In the genomic region with DNA sequence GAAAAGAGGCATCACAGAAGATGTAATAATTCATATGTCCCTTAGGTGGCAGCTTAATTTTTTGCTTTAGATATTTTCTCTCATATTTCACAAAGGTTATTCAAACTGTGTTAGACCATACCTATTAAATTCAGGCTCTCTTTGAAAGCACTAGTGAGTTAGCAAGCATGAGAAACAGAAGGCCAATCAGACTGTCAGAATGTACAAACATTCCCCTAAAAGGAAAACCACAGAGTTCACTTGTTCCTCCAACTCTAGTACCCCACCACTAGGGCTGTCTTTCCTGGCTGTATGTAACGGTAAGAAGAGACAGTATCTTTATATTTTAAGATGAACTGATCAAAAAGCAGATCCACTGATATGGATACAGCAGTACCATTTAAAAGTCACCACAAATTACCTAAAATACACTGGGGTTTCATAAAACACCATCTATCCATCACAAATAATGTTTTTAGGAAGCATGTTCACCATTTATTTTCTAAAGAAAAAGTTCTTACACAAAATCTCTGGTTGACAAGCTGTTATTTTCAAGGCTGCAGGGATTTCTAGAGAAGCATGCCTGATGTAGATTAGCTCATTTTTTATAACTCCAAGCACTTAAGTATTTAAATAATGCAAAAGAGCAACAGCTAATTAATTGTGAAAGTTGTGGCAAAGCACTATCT, we compare ENCODE assay signal across 8 cellular contexts. TPM values are rescaled to one million over a fixed set of nuclear protein-coding genes. Genes with fewer than 3 reads are reported as not detected.
DNase-seq lines count a peak whose midpoint lies in the region; ATAC-seq and TF ChIP-seq lines count a peak whose summit lies in the region.

No MANE protein-coding gene starts in this region.

- H3K36me3 Mint-ChIP-seq in GM23338 (ENCODE audit: low read depth), result peaks cover 20% of the 10 kb centered on the region
- H3K36me3 Mint-ChIP-seq in T-cell, result peaks cover 19% of the 10 kb centered on the region
- peaks cover 15% of the 10 kb centered on the region for H3K36me3 Mint-ChIP-seq in endothelial cell (ENCODE audit: low read depth, unreplicated experiment)
- H3K36me3 Mint-ChIP-seq in naive thymus-derived CD8-positive, alpha-beta T cell, result peaks cover 5 to 34% (median 9%) of the 10 kb centered on the region in 3 donors

- H3K79me2 ChIP-seq in GM23338 (replicated peaks; ENCODE audit: insufficient read depth), result peaks cover 26% of the 10 kb centered on the region

- H3F3A ChIP-seq in GM23338 (replicated peaks; ENCODE audit: low read depth), result no peaks in the 10 kb centered on the region

- CTCF ChIA-PET in T-cell (lab: Charles Lee), result interaction anchor here (0.6 to 2.8 kb wide), 16 partner anchors 13 to 859 kb away, joined by 3 to 16 read pairs (median 4); a partner anchor contains a TSS

- no peaks in the 10 kb centered on the region for H3K9me2 ChIP-seq in GM23338 (ENCODE audit: insufficient read depth)

- peaks cover 9% of the 10 kb centered on the region; the same call in 1 of the 2 replicates for H3K27me3 ChIP-seq in GM23338 (ENCODE audit: insufficient read depth)

- no peaks in the 10 kb centered on the region for H4K20me1 ChIP-seq in GM23338 (replicated peaks; ENCODE audit: insufficient read depth)

- peaks cover 17% of the 10 kb centered on the region; the same call in 1 of the 2 replicates for H3K36me3 ChIP-seq in GM23338 (ENCODE audit: insufficient read depth)

- H3K4me3 ChIP-seq in GM23338 (peak overlapping the region; percentile 71), LNCaP clone FGC (ENCODE audit: low read depth, low read length) (peak overlapping the region; percentile 92)

- H3K4me3 Mint-ChIP-seq in GM23338 (peak overlapping the region; percentile 98), T-cell (peak overlapping the region; percentile 99 to 100 (median 100)), endothelial cell (ENCODE audit: unreplicated experiment) (peak overlapping the region; percentile 99)
- H3K4me3 Mint-ChIP-seq in naive thymus-derived CD8-positive, alpha-beta T cell, result peak overlapping the region; percentile 90 to 100 (median 100)

- H3K27me3 Mint-ChIP-seq in GM23338 (ENCODE audit: insufficient read depth, low read depth, poor library complexity), result peaks cover 9% of the 10 kb centered on the region
- no peaks in the 10 kb centered on the region for H3K27me3 Mint-ChIP-seq in T-cell
- H3K27me3 Mint-ChIP-seq in endothelial cell (ENCODE audit: unreplicated experiment), result peaks cover 5% of the 10 kb centered on the region
- H3K27me3 Mint-ChIP-seq in naive thymus-derived CD8-positive, alpha-beta T cell, result peaks cover 0 to 2% (median 0%) of the 10 kb centered on the region in 5 donors

- H2AFZ ChIP-seq in GM23338, result no peak overlapping the region

- H3K4me1 Mint-ChIP-seq in GM23338 (peaks cover 34% of the 10 kb centered on the region), T-cell (peaks cover 60 to 74% (median 71%) of the 10 kb centered on the region in 3 donors), endothelial cell (ENCODE audit: unreplicated experiment) (peaks cover 30% of the 10 kb centered on the region)
- peaks cover 24 to 70% (median 54%) of the 10 kb centered on the region in 4 donors for H3K4me1 Mint-ChIP-seq in naive thymus-derived CD8-positive, alpha-beta T cell

- no peaks in the 10 kb centered on the region for H3K9me3 Mint-ChIP-seq in GM23338
- no peaks in the 10 kb centered on the region for H3K9me3 Mint-ChIP-seq in T-cell
- H3K9me3 Mint-ChIP-seq in endothelial cell (ENCODE audit: unreplicated experiment), result no peaks in the 10 kb centered on the region
- H3K9me3 Mint-ChIP-seq in naive thymus-derived CD8-positive, alpha-beta T cell, result no peaks in the 10 kb centered on the region

- peak; percentile 84 for TF ChIP-seq CTCF in 22Rv1 (IDR thresholded peaks at IDR 0.05)
- peak; percentile 23 to 55; a peak in 2 of 4 replicates for TF ChIP-seq CTCF in GM23338 (conservative IDR thresholded peaks at IDR 0.05; ENCODE audit: low read depth in 2 of 2)
- 0 out of 2 replicates have a peak, but pooled peaks have one; percentile 23 for TF ChIP-seq CTCF in LNCaP clone FGC (IDR thresholded peaks at IDR 0.05; ENCODE audit: control insufficient read depth, extremely low read depth, insufficient read depth)
- TF ChIP-seq CTCF in endothelial cell (IDR thresholded peaks at IDR 0.05; ENCODE audit: unreplicated experiment), result peak; percentile 77

- peak overlapping the region; percentile 83 for H3K4me2 ChIP-seq in GM23338

- peak overlapping the region; percentile 89 for H3K27ac ChIP-seq in 22Rv1
- H3K27ac ChIP-seq in GM23338 (ENCODE audit: low read depth), result peak overlapping the region; percentile 52

- POLR2A ChIA-PET in T-cell (lab: Charles Lee), result interaction anchor here in 1 of 2 donors (0.7 to 1.0 kb wide), 2 partner anchors 39 to 164 kb away, joined by 3 to 4 read pairs; no protein-coding TSS in a partner anchor
- POLR2A ChIA-PET in naive thymus-derived CD8-positive, alpha-beta T cell (lab: Charles Lee), result interaction anchor here (0.8 to 1.2 kb wide), 2 partner anchors 11 to 159 kb away, joined by 3 read pairs; no protein-coding TSS in a partner anchor

- peak overlapping the region; percentile 89 for H3K27ac Mint-ChIP-seq in GM23338
- H3K27ac Mint-ChIP-seq in T-cell, result peak overlapping the region; percentile 87 to 89
- peak overlapping the region; percentile 95 for H3K27ac Mint-ChIP-seq in endothelial cell (ENCODE audit: unreplicated experiment)
- H3K27ac Mint-ChIP-seq in naive thymus-derived CD8-positive, alpha-beta T cell, result peak overlapping the region; percentile 7 to 98 (median 88)

- DNase-seq in EL (peak; percentile 90), GM23338 (ENCODE audit: low spot score) (peak; percentile 72), LNCaP clone FGC (ENCODE audit: low read depth) (peak; percentile 58), T-cell (peak in 7 of 34 experiments; percentile 1 to 42 (median 17)), endothelial cell (ENCODE audit: low spot score) (no peak), NCI-H345 treated with DMSO at 0.1 percent for 48 hours (lab: John Stamatoyannopoulos, UW; ENCODE audit: unreplicated experiment) (no peak)
- peak in 6 of 10 donors; percentile 13 to 67 (median 52) for DNase-seq in naive thymus-derived CD8-positive, alpha-beta T cell

- ATAC-seq in GM23338 (peak; percentile 15), T-cell (replicated peaks in 1 of 4) (peak; percentile 18 to 60 (median 36))
- peak; percentile 53 to 55 for ATAC-seq in naive thymus-derived CD8-positive, alpha-beta T cell

- H3K4me1 ChIP-seq in GM23338 (ENCODE audit: insufficient read depth), result peaks cover 18% of the 10 kb centered on the region

TF ChIP-seq in GM23338, 12 proteins besides CTCF, POLR2A, EP300 and RAD21 (continues in another document):
- TF ChIP-seq, protein P1, sequence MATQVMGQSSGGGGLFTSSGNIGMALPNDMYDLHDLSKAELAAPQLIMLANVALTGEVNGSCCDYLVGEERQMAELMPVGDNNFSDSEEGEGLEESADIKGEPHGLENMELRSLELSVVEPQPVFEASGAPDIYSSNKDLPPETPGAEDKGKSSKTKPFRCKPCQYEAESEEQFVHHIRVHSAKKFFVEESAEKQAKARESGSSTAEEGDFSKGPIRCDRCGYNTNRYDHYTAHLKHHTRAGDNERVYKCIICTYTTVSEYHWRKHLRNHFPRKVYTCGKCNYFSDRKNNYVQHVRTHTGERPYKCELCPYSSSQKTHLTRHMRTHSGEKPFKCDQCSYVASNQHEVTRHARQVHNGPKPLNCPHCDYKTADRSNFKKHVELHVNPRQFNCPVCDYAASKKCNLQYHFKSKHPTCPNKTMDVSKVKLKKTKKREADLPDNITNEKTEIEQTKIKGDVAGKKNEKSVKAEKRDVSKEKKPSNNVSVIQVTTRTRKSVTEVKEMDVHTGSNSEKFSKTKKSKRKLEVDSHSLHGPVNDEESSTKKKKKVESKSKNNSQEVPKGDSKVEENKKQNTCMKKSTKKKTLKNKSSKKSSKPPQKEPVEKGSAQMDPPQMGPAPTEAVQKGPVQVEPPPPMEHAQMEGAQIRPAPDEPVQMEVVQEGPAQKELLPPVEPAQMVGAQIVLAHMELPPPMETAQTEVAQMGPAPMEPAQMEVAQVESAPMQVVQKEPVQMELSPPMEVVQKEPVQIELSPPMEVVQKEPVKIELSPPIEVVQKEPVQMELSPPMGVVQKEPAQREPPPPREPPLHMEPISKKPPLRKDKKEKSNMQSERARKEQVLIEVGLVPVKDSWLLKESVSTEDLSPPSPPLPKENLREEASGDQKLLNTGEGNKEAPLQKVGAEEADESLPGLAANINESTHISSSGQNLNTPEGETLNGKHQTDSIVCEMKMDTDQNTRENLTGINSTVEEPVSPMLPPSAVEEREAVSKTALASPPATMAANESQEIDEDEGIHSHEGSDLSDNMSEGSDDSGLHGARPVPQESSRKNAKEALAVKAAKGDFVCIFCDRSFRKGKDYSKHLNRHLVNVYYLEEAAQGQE (IDR thresholded peaks at IDR 0.05; ENCODE audit: unreplicated experiment), result no peak
- no peak for TF ChIP-seq EZH2 (IDR thresholded peaks at IDR 0.05; ENCODE audit: low read depth, unreplicated experiment)

RNA-seq across cellular contexts. Expression of a gene that starts 1.8 kb away (rescaled TPM):
- 75.4 and 90.8 TPM in 2 replicates for total RNA-seq in GM23338 (2014; rRNA removed; shearing (Covaris generic))
- 95.9 and 98.9 TPM in 2 replicates for polyA plus RNA-seq in GM23338 (2016; fragmentation: Nextera tagmentation; extraction: Ambion mirVana)
- total RNA-seq in T-cell (100 to 1,000 TPM in 3 of 5 donors, 10 to 100 TPM in 2; 69.8 to 116 (median 106) TPM), endothelial cell (ENCODE audit: unreplicated experiment) (142 TPM)
- total RNA-seq in naive thymus-derived CD8-positive, alpha-beta T cell, result 100 to 1,000 TPM in 1 of 2 experiments, 10 to 100 TPM in 1; 99.6 to 102 TPM
- 100 to 1,000 TPM; 400 to 556 (median 509) TPM for polyA plus RNA-seq in naive thymus-derived CD8-positive, alpha-beta T cell

RNA-seq across cellular contexts. Expression of a gene that starts 19.3 kb away (rescaled TPM):
- total RNA-seq in GM23338 (2014; rRNA removed; shearing (Covaris generic)), result not detected in 2 replicates
- 0.10 TPM in 1 of 2 replicates, not detected in the other for polyA plus RNA-seq in GM23338 (2016; fragmentation: Nextera tagmentation; extraction: Ambion mirVana)
- not detected for total RNA-seq in T-cell
- not detected for total RNA-seq in endothelial cell (ENCODE audit: unreplicated experiment)
- total RNA-seq in naive thymus-derived CD8-positive, alpha-beta T cell, result not detected
- not detected for polyA plus RNA-seq in naive thymus-derived CD8-positive, alpha-beta T cell

RNA-seq across cellular contexts. Expression of a gene that starts 43.6 kb away (rescaled TPM):
- total RNA-seq in GM23338 (2014; rRNA removed; shearing (Covaris generic)), result not detected in 2 replicates
- 0.45 TPM in 1 of 2 replicates, not detected in the other for polyA plus RNA-seq in GM23338 (2016; fragmentation: Nextera tagmentation; extraction: Ambion mirVana)
- total RNA-seq in T-cell, result 1 to 10 TPM; 2.9 to 8.7 (median 4.0) TPM
- total RNA-seq in endothelial cell (ENCODE audit: unreplicated experiment), result 0.67 TPM
- under 1 TPM; 0.91 to 0.99 TPM for total RNA-seq in naive thymus-derived CD8-positive, alpha-beta T cell
- polyA plus RNA-seq in naive thymus-derived CD8-positive, alpha-beta T cell, result 1 to 10 TPM in 2 of 3 donors, not detected in 1; 1.2 to 3.4 TPM

Comparison
In these comparisons a context has a peak if more than half of its experiments do, and no peak if none do; other contexts are left out.
1. CTCF ChIP-seq: peak in every context shown above with its lines; median percentile 84 in 22Rv1; 77 in endothelial cell; 39 in GM23338; 23 in LNCaP clone FGC.
2. DNase-seq: peak in EL (single experiment), GM23338 (single experiment), LNCaP clone FGC (single experiment) and naive thymus-derived CD8-positive, alpha-beta T cell (6 of 10); none in endothelial cell (single experiment) and NCI-H345 treated with DMSO at 0.1 percent for 48 hours (single experiment).
3. Peak in every context shown above with its lines, with median percentiles within 50 percentile points of each other: ATAC-seq, H3K27ac Mint-ChIP-seq and H3K4me3 Mint-ChIP-seq.